ENCODE assay signal across 9 cellular contexts in the genomic region with DNA sequence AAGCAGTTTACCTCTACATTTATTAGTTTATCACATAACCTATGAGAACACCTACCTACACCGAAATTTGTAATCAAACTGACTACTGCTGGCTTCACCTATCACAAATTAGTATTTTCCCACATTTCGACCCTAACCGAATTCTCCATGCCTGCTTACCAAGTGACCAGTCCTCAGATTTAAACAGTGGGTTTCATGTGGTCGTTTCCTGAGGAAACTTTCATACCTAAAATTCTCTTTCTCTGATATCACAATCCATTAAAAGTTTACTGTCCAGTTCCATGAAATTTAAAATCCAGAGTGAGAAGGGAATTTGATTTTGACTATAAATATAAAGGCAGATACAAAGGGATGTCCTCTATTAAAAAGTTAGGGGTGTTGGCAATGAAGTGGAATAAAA. TPM values are rescaled to one million over a fixed set of nuclear protein-coding genes. Genes with fewer than 3 reads are reported as not detected.
DNase-seq lines count a peak whose midpoint lies in the region; FAIRE-seq and TF ChIP-seq lines count a peak whose summit lies in the region.
"Had no signal": no experiment of that assay in that cellular context is flagged by ENCODE, and none has a peak within 500 bp of the region (broad histone marks: within the 10 kb centered on the region; RNA-seq: fewer than 3 reads in every experiment).

No MANE protein-coding gene starts in this region.

- H3T11ph ChIP-seq in H9 (ENCODE audit: low read length) = no peak overlapping the region

- intact Hi-C loops in kidney (cut with DNase I) = no loop called here

- peaks cover 19 to 38% of the 10 kb centered on the region in 2 experiments for H3K4me1 Mint-ChIP-seq in H9

- peak overlapping the region; percentile 13 for H3K4me2 ChIP-seq in H9 (ENCODE audit: insufficient read depth, insufficient read length, low read length)

- H2BK20ac ChIP-seq in H9 (ENCODE audit: low read depth, low read length, poor library complexity, severe bottlenecking) = no peak overlapping the region

- H3K36me3 ChIP-seq in brain microvascular endothelial cell (replicated peaks) (no peaks in the 10 kb centered on the region), kidney (ENCODE audit: control insufficient read depth in 1 of 2, insufficient read depth in 2 of 2, low read length in 2 of 2) (no peaks in the 10 kb centered on the region), skeletal muscle tissue (ENCODE audit: control insufficient read depth in 3 of 3, insufficient read depth in 3 of 3, low read length in 3 of 3) (no peaks in the 10 kb centered on the region)

- H2BK5ac ChIP-seq in H9 (ENCODE audit: insufficient read length, low read length) = no peak overlapping the region

- H2BK120ac ChIP-seq in H9 (ENCODE audit: low read depth, low read length, poor library complexity, severe bottlenecking) = no peak overlapping the region

- H2AK5ac ChIP-seq in H9 (ENCODE audit: insufficient read length, low read length) = no peak overlapping the region

- H3K79me1 ChIP-seq in H9 (ENCODE audit: insufficient read depth, low read depth, low read length, poor library complexity, severe bottlenecking) = no peaks in the 10 kb centered on the region

- H3K27ac ChIP-seq in H9 (ENCODE audit: insufficient read length, low read depth, low read length) = no peak overlapping the region
- no peak overlapping the region for H3K27ac ChIP-seq in brain microvascular endothelial cell
- H3K27ac ChIP-seq in kidney (ENCODE audit: low read depth in 2 of 2, low read length in 2 of 2) = peak overlapping the region; percentile 26 to 98
- peak overlapping the region; percentile 91 for H3K27ac ChIP-seq in skeletal muscle tissue (ENCODE audit: low read depth, low read length)

- no peak overlapping the region for H3K9ac ChIP-seq in H9 (ENCODE audit: extremely low read depth, insufficient read length, low read length)
- peak overlapping the region; percentile 49 to 95 for H3K9ac ChIP-seq in kidney (ENCODE audit: low read length in 2 of 2)
- peak overlapping the region in 1 of 3 donors; percentile 16 for H3K9ac ChIP-seq in skeletal muscle tissue (ENCODE audit: low read depth in 1 of 3, low read length in 3 of 3)

- no peak overlapping the region for H3K4ac ChIP-seq in H9 (ENCODE audit: low read depth, low read length)

- no peak overlapping the region for H3K18ac ChIP-seq in H9 (ENCODE audit: insufficient read length, low read depth, low read length)

- H4K8ac ChIP-seq in H9 (replicated peaks; ENCODE audit: insufficient read length, low read depth, low read length) = no peak overlapping the region

- H3K79me2 ChIP-seq in H9 (ENCODE audit: insufficient read depth, low read length) = no peaks in the 10 kb centered on the region; the same call in 1 of the 2 replicates

- TF ChIP-seq CTCF in H9 (conservative IDR thresholded peaks at IDR 0.05) = no peak
- TF ChIP-seq CTCF in brain microvascular endothelial cell (IDR thresholded peaks at IDR 0.05; ENCODE audit: low read depth, low read length, missing control alignments) = no peak
- TF ChIP-seq CTCF in kidney (IDR thresholded peaks at IDR 0.05; ENCODE audit: borderline replicate concordance, extremely low read depth, insufficient read depth) = no peak

- no peak overlapping the region for H3K14ac ChIP-seq in H9 (ENCODE audit: insufficient read depth, low read length)

- H3K4me3 Mint-ChIP-seq in H9 = peak overlapping the region in 1 of 2 experiments; percentile 21; a peak in 1 of 5 replicates
- H3K4me3 Mint-ChIP-seq: dendritic cell treated with granulocyte-macrophage colony-stimulating factor and Interleukin-4, amounts not matched to agents 40 ng/mL and 50 ng/mL, for 4 days had no signal

- H3K4me1 ChIP-seq in H9 (ENCODE audit: insufficient read depth, low read length) (no peaks in the 10 kb centered on the region), kidney (ENCODE audit: control insufficient read depth in 1 of 2, insufficient read depth in 1 of 2, low read depth in 1 of 2, low read length in 2 of 2) (peaks cover 8 to 25% of the 10 kb centered on the region in 2 donors), skeletal muscle tissue (ENCODE audit: control insufficient read depth in 3 of 3, insufficient read depth in 3 of 3, low read length in 3 of 3) (peaks cover 4 to 25% (median 7%) of the 10 kb centered on the region in 3 donors)

- no peak overlapping the region for H2AFZ ChIP-seq in H9 (ENCODE audit: low read length)

- no CpG with 5 or more reads among the region's 4 CpGs for whole genome bisulfite sequencing in H9 (ENCODE audit: extremely low coverage, insufficient read length, low lambda C conversion rate)

- H3K27me3 ChIP-seq in H9 (ENCODE audit: insufficient read depth, low read length) (no peaks in the 10 kb centered on the region), brain microvascular endothelial cell (replicated peaks) (no peaks in the 10 kb centered on the region), skeletal muscle tissue (ENCODE audit: control insufficient read depth in 3 of 3, insufficient read depth in 3 of 3, low read length in 3 of 3) (peaks cover 0 to 4% (median 0%) of the 10 kb centered on the region in 3 donors)

- H3K27me3 Mint-ChIP-seq in H9 (ENCODE audit: low read depth) = peaks cover 16% of the 10 kb centered on the region

- no peaks in the 10 kb centered on the region for H3K9me3 Mint-ChIP-seq in H9
- H3K9me3 Mint-ChIP-seq: dendritic cell treated with granulocyte-macrophage colony-stimulating factor and Interleukin-4, amounts not matched to agents 40 ng/mL and 50 ng/mL, for 4 days had no signal

- H3K9me3 ChIP-seq in H9 (ENCODE audit: control insufficient read depth, low read depth, low read length) (no peaks in the 10 kb centered on the region), kidney (ENCODE audit: control insufficient read depth in 1 of 2, low read length in 2 of 2) (no peaks in the 10 kb centered on the region), skeletal muscle tissue (ENCODE audit: control insufficient read depth in 3 of 3, low read length in 3 of 3) (no peaks in the 10 kb centered on the region)

- no peak overlapping the region for H2BK12ac ChIP-seq in H9 (ENCODE audit: insufficient read length, low read depth, low read length)

- FAIRE-seq in kidney (lab: Jason Lieb, UNC) = no peak

- no peaks in the 10 kb centered on the region; a peak in 1 of 7 replicates for H3K36me3 Mint-ChIP-seq in H9 (ENCODE audit: insufficient read depth in 1 of 3, low read depth in 3 of 3)

- no peak for DNase-seq in H9
- no peak for DNase-seq in brain microvascular endothelial cell
- no peak for DNase-seq in kidney
- no peak for DNase-seq in NCI-H2227 (lab: John Stamatoyannopoulos, UW; ENCODE audit: unreplicated experiment)
- DNase-seq in activated CD4-positive, alpha-beta T cell treated with anti-CD3 and anti-CD28 coated beads for 1 hour = no peak
- DNase-seq in NCI-H345 (lab: John Stamatoyannopoulos, UW) = no peak
- no peak for DNase-seq in SKM-1 treated with dmso at 0.1 percent for 144 hours (lab: John Stamatoyannopoulos, UW; ENCODE audit: unreplicated experiment)

- H3K56ac ChIP-seq in H9 (ENCODE audit: insufficient read length, low read depth, low read length) = no peak overlapping the region

- no peak overlapping the region for H4K5ac ChIP-seq in H9 (ENCODE audit: insufficient read length, low read depth, low read length)

- no peaks in the 10 kb centered on the region for H4K20me1 ChIP-seq in H9 (ENCODE audit: control insufficient read depth, insufficient read depth, insufficient read length)

- in situ Hi-C loops in brain microvascular endothelial cell (cut with HindIII; ENCODE audit: low pct_ligation_motif_present, low sequenced_read_pairs) = no loop called here

- no peak overlapping the region; a peak in 1 of 7 replicates for H3K27ac Mint-ChIP-seq in H9
- H3K27ac Mint-ChIP-seq: dendritic cell treated with granulocyte-macrophage colony-stimulating factor and Interleukin-4, amounts not matched to agents 40 ng/mL and 50 ng/mL, for 4 days had no signal

- no peaks in the 10 kb centered on the region for H3K23me2 ChIP-seq in H9 (ENCODE audit: insufficient read length, low read depth, low read length, poor library complexity, severe bottlenecking)

- no peak overlapping the region for H2BK15ac ChIP-seq in H9 (ENCODE audit: low read depth, low read length)

- peak overlapping the region; percentile 95 for H3K4me3 ChIP-seq in brain microvascular endothelial cell (ENCODE audit: low read depth, low read length)
- peak overlapping the region; percentile 83 to 91 for H3K4me3 ChIP-seq in kidney (ENCODE audit: low read length in 2 of 2)
- H3K4me3 ChIP-seq in skeletal muscle tissue (ENCODE audit: low read length in 3 of 3) = peak overlapping the region in 1 of 3 donors; percentile 17

- no peak overlapping the region for H4K91ac ChIP-seq in H9 (ENCODE audit: insufficient read length, low read depth, low read length)

- no peak overlapping the region for H3K23ac ChIP-seq in H9 (ENCODE audit: insufficient read length, low read depth, low read length)

RNA-seq across cellular contexts. Expression of gene PLOD2, which starts 1.9 kb away (rescaled TPM):
- total RNA-seq in H9 (2021) = 17.9 and 19.3 TPM in 2 replicates
- 66.0 TPM for total RNA-seq in kidney
- polyA plus RNA-seq in kidney (ENCODE audit: insufficient read depth, low read depth, low replicate concordance) = 21.3 TPM
- total RNA-seq in skeletal muscle tissue = 22.4 TPM

Comparison
In these comparisons a context has a peak if more than half of its experiments do, and no peak if none do; other contexts are left out.
1. H3K27ac ChIP-seq: peak in kidney (2 of 2) and skeletal muscle tissue (single experiment); none in H9 (single experiment) and brain microvascular endothelial cell (single experiment).